In the genomic region with DNA sequence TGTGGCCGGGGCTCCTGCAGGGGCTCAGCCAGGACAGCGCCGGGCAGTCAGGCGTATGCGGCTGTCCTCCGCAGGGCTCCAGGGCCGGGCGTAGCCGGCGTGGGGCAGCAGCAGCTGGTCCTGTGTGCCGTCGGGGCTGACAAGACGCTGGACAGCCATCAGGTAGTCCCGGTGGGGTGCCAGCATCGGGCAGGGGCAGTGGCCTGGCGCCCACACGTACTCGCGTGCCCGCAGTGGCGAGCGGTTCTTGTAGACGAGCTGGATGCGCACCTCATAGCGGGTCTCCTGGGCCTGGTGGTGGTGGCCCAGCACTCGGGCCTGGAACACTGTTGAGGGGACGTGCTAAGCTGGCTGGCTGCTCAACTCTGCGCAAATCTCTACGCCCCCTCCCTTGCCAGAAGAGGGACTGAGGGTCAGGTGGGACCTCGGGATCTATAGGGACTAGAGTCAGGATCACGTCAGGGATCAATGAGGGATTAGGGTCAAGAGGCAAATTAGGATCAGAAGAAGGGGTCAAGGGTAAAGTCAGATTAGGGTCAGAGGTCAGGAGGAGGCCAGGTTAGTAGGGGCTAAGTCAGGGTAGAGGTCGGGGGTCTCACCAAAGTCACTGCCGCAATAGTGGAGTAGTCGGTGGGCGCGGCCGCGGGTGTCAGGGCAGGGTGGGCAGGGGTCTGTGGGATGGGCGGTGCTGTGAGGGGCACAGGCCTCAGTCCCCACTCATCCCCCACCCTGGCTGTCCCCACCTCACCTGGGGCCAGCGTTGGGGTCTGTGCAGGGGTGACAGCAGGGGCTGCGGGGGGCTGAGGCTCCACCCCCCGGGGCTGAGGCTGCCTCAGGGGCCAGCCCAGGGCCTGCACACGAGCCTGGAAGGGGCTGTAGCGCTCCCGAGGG, we compare ENCODE assay signal across 2 cellular contexts.
TF ChIP-seq lines count a peak whose summit lies in the region.

No MANE protein-coding gene starts in this region.

TF ChIP-seq in IMR-90, 13 proteins besides CTCF, POLR2A, EP300 and RAD21:
- TF ChIP-seq CEBPB (IDR thresholded peaks at IDR 0.05; ENCODE audit: low read depth, low read length) (no peak), USF2 (IDR thresholded peaks at IDR 0.05; ENCODE audit: low read depth, low read length) (no peak), MAZ (IDR thresholded peaks at IDR 0.05; ENCODE audit: borderline replicate concordance, low read depth, low read length) (no peak), FOS (IDR thresholded peaks at IDR 0.05; ENCODE audit: low read depth, low read length) (no peak), ELK1 (IDR thresholded peaks at IDR 0.05; ENCODE audit: borderline replicate concordance, low read depth, low read length) (no peak)

TF ChIP-seq in H1, 55 proteins besides CTCF, POLR2A, EP300 and RAD21:
- TF ChIP-seq GABPA (IDR thresholded peaks at IDR 0.05; ENCODE audit: borderline replicate concordance, insufficient read depth, low read length) (no peak), GTF2F1 (IDR thresholded peaks at IDR 0.05; ENCODE audit: borderline replicate concordance, low read depth, low read length) (no peak), SIX5 (IDR thresholded peaks at IDR 0.05; ENCODE audit: low read depth, low read length) (no peak), KDM4A (IDR thresholded peaks at IDR 0.05; ENCODE audit: low read depth, low read length, severe bottlenecking) (no peak), NANOG (IDR thresholded peaks at IDR 0.05; ENCODE audit: insufficient read depth, low read depth, low read length, poor library complexity, severe bottlenecking) (no peak), ZNF274 (IDR thresholded peaks at IDR 0.05; ENCODE audit: borderline replicate concordance, extremely low read depth, low read length) (no peak)
